ENCODE assay signal across 2 cellular contexts in the genomic region with DNA sequence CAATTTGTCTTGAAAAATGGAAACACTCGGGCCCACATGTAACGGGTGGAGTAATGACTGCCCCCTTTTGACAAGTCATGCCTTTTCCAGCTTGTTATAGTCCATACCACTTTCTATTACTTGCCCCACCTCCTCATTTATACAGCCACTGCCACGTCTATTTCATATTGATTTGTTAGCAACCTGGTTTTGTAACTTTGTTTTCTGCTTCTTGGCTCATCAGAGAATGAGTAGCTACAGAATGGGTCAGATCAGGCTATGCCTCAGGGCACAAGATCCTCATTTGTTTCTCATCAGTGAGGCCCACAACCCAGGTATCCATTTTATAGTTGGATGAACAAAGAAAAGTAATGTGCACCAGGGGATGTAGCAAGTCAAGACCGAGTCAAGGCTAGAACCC.
TF ChIP-seq lines count a peak whose summit lies in the region.

No MANE protein-coding gene starts in this region.

TF ChIP-seq in liver, 16 proteins besides CTCF, POLR2A, EP300 and RAD21:
- TF ChIP-seq FOXA1 (IDR thresholded peaks at IDR 0.05): no peak
- TF ChIP-seq YY1 (IDR thresholded peaks at IDR 0.05): no peak
- TF ChIP-seq FOXA2 (IDR thresholded peaks at IDR 0.05): no peak
- TF ChIP-seq HNF4G (IDR thresholded peaks at IDR 0.05): no peak
- peak; percentile 21 to 25 for TF ChIP-seq HNF4A (conservative IDR thresholded peaks at IDR 0.05)
- peak; percentile 8 for TF ChIP-seq SP1 (IDR thresholded peaks at IDR 0.05)
- TF ChIP-seq, protein P1, sequence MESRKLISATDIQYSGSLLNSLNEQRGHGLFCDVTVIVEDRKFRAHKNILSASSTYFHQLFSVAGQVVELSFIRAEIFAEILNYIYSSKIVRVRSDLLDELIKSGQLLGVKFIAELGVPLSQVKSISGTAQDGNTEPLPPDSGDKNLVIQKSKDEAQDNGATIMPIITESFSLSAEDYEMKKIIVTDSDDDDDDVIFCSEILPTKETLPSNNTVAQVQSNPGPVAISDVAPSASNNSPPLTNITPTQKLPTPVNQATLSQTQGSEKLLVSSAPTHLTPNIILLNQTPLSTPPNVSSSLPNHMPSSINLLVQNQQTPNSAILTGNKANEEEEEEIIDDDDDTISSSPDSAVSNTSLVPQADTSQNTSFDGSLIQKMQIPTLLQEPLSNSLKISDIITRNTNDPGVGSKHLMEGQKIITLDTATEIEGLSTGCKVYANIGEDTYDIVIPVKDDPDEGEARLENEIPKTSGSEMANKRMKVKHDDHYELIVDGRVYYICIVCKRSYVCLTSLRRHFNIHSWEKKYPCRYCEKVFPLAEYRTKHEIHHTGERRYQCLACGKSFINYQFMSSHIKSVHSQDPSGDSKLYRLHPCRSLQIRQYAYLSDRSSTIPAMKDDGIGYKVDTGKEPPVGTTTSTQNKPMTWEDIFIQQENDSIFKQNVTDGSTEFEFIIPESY (IDR thresholded peaks at IDR 0.05): no peak
- TF ChIP-seq, protein P2, sequence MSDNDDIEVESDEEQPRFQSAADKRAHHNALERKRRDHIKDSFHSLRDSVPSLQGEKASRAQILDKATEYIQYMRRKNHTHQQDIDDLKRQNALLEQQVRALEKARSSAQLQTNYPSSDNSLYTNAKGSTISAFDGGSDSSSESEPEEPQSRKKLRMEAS (IDR thresholded peaks at IDR 0.05): no peak
- no peak for TF ChIP-seq TAF1 (conservative IDR thresholded peaks at IDR 0.05)
- peak; percentile 43 to 60 for TF ChIP-seq RXRA (IDR thresholded peaks at IDR 0.05)

TF ChIP-seq in HepG2, 621 proteins besides CTCF, POLR2A, EP300 and RAD21:
- TF ChIP-seq YEATS2 (CRISPR knock-in tag; IDR thresholded peaks at IDR 0.05; ENCODE audit: borderline replicate concordance) (no peak), NAIF1 (CRISPR knock-in tag; IDR thresholded peaks at IDR 0.05; ENCODE audit: borderline replicate concordance) (no peak), ZNF850 (CRISPR knock-in tag; conservative IDR thresholded peaks at IDR 0.05) (no peak), ETV6 (CRISPR knock-in tag; conservative IDR thresholded peaks at IDR 0.05) (no peak), FOXK1 (CRISPR knock-in tag; IDR thresholded peaks at IDR 0.05; ENCODE audit: borderline replicate concordance, low read depth) (no peak), ZNF839 (CRISPR knock-in tag; IDR thresholded peaks at IDR 0.05; ENCODE audit: borderline replicate concordance) (no peak), ZNF432 (CRISPR knock-in tag; IDR thresholded peaks at IDR 0.05; ENCODE audit: borderline replicate concordance) (no peak), ZNF777 (CRISPR knock-in tag; IDR thresholded peaks at IDR 0.05) (no peak), STAG1 (CRISPR knock-in tag; IDR thresholded peaks at IDR 0.05) (no peak), RFX1 (IDR thresholded peaks at IDR 0.05) (no peak), ZKSCAN1 (IDR thresholded peaks at IDR 0.05; ENCODE audit: low read length) (no peak)
- TF ChIP-seq, protein P3, sequence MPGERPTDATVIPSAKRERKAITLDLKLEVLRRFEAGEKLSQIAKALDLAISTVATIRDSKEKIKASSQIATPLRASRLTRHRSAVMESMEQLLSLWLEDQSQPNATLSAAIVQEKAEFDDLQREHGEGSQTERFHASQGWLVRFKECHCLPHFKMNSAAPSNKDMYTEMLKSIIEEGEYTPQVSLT (CRISPR knock-in tag; IDR thresholded peaks at IDR 0.05; ENCODE audit: borderline replicate concordance, low read depth): no peak
- TF ChIP-seq, protein P4, sequence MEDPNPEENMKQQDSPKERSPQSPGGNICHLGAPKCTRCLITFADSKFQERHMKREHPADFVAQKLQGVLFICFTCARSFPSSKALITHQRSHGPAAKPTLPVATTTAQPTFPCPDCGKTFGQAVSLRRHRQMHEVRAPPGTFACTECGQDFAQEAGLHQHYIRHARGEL (CRISPR knock-in tag; IDR thresholded peaks at IDR 0.05): no peak
- TF ChIP-seq, protein P5, sequence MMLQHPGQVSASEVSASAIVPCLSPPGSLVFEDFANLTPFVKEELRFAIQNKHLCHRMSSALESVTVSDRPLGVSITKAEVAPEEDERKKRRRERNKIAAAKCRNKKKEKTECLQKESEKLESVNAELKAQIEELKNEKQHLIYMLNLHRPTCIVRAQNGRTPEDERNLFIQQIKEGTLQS (CRISPR knock-in tag; IDR thresholded peaks at IDR 0.05): no peak
- TF ChIP-seq, protein P6, sequence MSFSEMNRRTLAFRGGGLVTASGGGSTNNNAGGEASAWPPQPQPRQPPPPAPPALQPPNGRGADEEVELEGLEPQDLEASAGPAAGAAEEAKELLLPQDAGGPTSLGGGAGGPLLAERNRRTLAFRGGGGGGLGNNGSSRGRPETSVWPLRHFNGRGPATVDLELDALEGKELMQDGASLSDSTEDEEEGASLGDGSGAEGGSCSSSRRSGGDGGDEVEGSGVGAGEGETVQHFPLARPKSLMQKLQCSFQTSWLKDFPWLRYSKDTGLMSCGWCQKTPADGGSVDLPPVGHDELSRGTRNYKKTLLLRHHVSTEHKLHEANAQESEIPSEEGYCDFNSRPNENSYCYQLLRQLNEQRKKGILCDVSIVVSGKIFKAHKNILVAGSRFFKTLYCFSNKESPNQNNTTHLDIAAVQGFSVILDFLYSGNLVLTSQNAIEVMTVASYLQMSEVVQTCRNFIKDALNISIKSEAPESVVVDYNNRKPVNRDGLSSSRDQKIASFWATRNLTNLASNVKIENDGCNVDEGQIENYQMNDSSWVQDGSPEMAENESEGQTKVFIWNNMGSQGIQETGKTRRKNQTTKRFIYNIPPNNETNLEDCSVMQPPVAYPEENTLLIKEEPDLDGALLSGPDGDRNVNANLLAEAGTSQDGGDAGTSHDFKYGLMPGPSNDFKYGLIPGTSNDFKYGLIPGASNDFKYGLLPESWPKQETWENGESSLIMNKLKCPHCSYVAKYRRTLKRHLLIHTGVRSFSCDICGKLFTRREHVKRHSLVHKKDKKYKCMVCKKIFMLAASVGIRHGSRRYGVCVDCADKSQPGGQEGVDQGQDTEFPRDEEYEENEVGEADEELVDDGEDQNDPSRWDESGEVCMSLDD (CRISPR knock-in tag; IDR thresholded peaks at IDR 0.05; ENCODE audit: borderline replicate concordance): no peak
